ENCODE assay signal across 8 cellular contexts in the genomic region with DNA sequence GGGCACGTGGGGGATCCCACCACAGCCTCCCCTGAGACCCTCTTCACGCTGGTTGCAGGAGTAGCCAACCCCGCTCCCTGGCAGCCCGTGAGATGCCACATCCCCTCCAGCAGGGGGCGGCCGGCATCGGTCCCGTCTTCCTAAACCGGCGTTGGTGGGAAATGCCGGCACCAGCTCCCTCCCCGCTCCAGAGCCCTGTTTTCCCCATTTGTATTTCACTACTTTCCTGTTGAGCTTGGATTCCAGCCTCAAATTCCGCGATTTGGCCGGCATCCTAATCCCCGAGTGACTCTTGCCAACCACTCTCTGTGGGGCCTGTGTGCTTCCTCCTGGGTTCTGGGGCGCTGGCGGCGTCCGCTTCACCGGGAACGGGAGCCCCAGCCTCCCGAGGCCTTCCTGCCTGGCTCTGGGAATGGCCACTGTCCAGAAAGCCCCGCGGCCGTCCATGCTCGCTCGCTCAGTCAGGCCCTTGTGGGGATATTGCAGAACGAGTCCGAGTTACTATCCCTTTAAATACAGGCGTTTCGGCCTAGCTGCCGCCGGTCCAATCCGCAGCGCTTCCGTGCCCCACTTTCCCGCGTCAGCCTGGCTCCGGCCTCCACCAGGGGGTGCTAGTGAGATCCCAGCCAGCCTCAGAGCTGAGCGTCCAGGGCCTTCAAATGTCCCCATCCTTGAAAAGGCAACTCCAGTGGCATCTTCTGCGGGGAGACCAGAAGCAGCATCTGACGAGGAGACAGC. TPM values are rescaled to one million over a fixed set of nuclear protein-coding genes. Genes with fewer than 3 reads are reported as not detected.
DNase-seq lines count a peak whose midpoint lies in the region; ATAC-seq and TF ChIP-seq lines count a peak whose summit lies in the region.

No MANE protein-coding gene starts in this region.

- H3K4me2 ChIP-seq in MM.1S (ENCODE audit: low read depth, low read length) (peak overlapping the region; percentile 82), SU-DHL-6 (ENCODE audit: low read depth, low read length, poor library complexity, severe bottlenecking) (peak overlapping the region; percentile 55), parathyroid adenoma (ENCODE audit: low read length) (peak overlapping the region; percentile 85)

- DNase-seq in GF-D8 (lab: John Stamatoyannopoulos, UW), result peak; percentile 19
- peak; percentile 69 for DNase-seq in HCEC 1CT
- DNase-seq in MM.1S, result peak; percentile 90
- DNase-seq in activated naive CD8-positive, alpha-beta T cell treated with anti-CD3 and anti-CD28 coated beads, Interleukin-2, amount 50 U/mL, for 24 hours, result peak; percentile 92
- peak; percentile 89 to 97 for DNase-seq in cardiac muscle cell (ENCODE audit: low read depth in 1 of 2, low spot score in 1 of 2)
- peak; percentile 93 to 98 for DNase-seq in tibial artery

- ATAC-seq in activated naive CD8-positive, alpha-beta T cell treated with anti-CD3 and anti-CD28 coated beads, Interleukin-2, amount 50 U/mL, for 24 hours, result peak; percentile 97

- intact Hi-C loops in tibial artery (cut with DNase I; ENCODE audit: low total_unique reads), result loop anchor here (5.0 to 10.0 kb wide), 3 partner anchors 32 to 252 kb away; partner anchors contain the start of genes ASB7 and LINS1

- H3K9ac ChIP-seq in MM.1S (ENCODE audit: low read length), result peak overlapping the region; percentile 91
- peak overlapping the region; percentile 50 for H3K9ac ChIP-seq in SU-DHL-6 (ENCODE audit: low read length)
- no peak overlapping the region for H3K9ac ChIP-seq in parathyroid adenoma

- H3F3A ChIP-seq in MM.1S (ENCODE audit: insufficient read depth, low read length) (no peaks in the 10 kb centered on the region), SU-DHL-6 (ENCODE audit: insufficient read depth) (no peaks in the 10 kb centered on the region)

- H3K4me1 ChIP-seq in MM.1S (ENCODE audit: low read length) (peaks cover 5% of the 10 kb centered on the region; the same call in 1 of the 2 replicates), cardiac muscle cell (ENCODE audit: low read depth) (peaks cover 4% of the 10 kb centered on the region), parathyroid adenoma (no peaks in the 10 kb centered on the region), tibial artery (peaks cover 0 to 16% (median 9%) of the 10 kb centered on the region in 4 donors)

- H3K9me2 ChIP-seq in MM.1S (replicated peaks; ENCODE audit: insufficient read depth, low read length), result no peaks in the 10 kb centered on the region
- H3K9me2 ChIP-seq in SU-DHL-6 (replicated peaks; ENCODE audit: insufficient read depth, low read length), result no peaks in the 10 kb centered on the region

- H3K36me3 Mint-ChIP-seq in activated naive CD8-positive, alpha-beta T cell treated with anti-CD3 and anti-CD28 coated beads, Interleukin-2, amount 50 U/mL, for 24 hours (ENCODE audit: low read depth), result no peaks in the 10 kb centered on the region

- H3K4me3 ChIP-seq in MM.1S (ENCODE audit: low read length), result peak overlapping the region; percentile 92
- H3K4me3 ChIP-seq in SU-DHL-6 (ENCODE audit: insufficient read depth, low read length, poor library complexity, severe bottlenecking), result peak overlapping the region; percentile 40
- H3K4me3 ChIP-seq in cardiac muscle cell, result peak overlapping the region; percentile 47
- H3K4me3 ChIP-seq in parathyroid adenoma (ENCODE audit: low read depth, low read length), result peak overlapping the region; percentile 89
- peak overlapping the region; percentile 70 to 73 for H3K4me3 ChIP-seq in tibial artery

- no peaks in the 10 kb centered on the region for H3K79me2 ChIP-seq in MM.1S (ENCODE audit: low read length)
- H3K79me2 ChIP-seq in SU-DHL-6 (ENCODE audit: insufficient read depth, low read length), result no peaks in the 10 kb centered on the region
- no peaks in the 10 kb centered on the region for H3K79me2 ChIP-seq in parathyroid adenoma

- H3K4me1 Mint-ChIP-seq in activated naive CD8-positive, alpha-beta T cell treated with anti-CD3 and anti-CD28 coated beads, Interleukin-2, amount 50 U/mL, for 24 hours, result peaks cover 11% of the 10 kb centered on the region

- H4K20me1 ChIP-seq in MM.1S (ENCODE audit: insufficient read depth, low read length) (no peaks in the 10 kb centered on the region), SU-DHL-6 (ENCODE audit: low read depth, low read length) (no peaks in the 10 kb centered on the region)

- TF ChIP-seq CTCF in MM.1S (IDR thresholded peaks at IDR 0.05; ENCODE audit: low read length) (peak; percentile 79), SU-DHL-6 (IDR thresholded peaks at IDR 0.05; ENCODE audit: insufficient read depth, low read length, poor library complexity, severe bottlenecking) (peak; percentile 33), cardiac muscle cell (IDR thresholded peaks at IDR 0.05; ENCODE audit: low read depth, low read length) (peak; percentile 98), parathyroid adenoma (IDR thresholded peaks at IDR 0.05) (peak; percentile 80), tibial artery (IDR thresholded peaks at IDR 0.05) (peak; percentile 85 to 95)

- H3K27ac Mint-ChIP-seq in activated naive CD8-positive, alpha-beta T cell treated with anti-CD3 and anti-CD28 coated beads, Interleukin-2, amount 50 U/mL, for 24 hours, result peak overlapping the region; percentile 83

- H2AFZ ChIP-seq in MM.1S (ENCODE audit: low read length) (peak overlapping the region; percentile 100), SU-DHL-6 (ENCODE audit: low read depth, low read length, severe bottlenecking) (peak overlapping the region; percentile 88), parathyroid adenoma (peak overlapping the region; percentile 99)

- H3K27ac ChIP-seq in MM.1S (ENCODE audit: low read length), result peak overlapping the region; percentile 53; the same call in 1 of the 2 replicates
- no peak overlapping the region for H3K27ac ChIP-seq in SU-DHL-6 (ENCODE audit: low read depth, low read length)
- H3K27ac ChIP-seq in cardiac muscle cell, result peak overlapping the region; percentile 59
- peak overlapping the region; percentile 82 for H3K27ac ChIP-seq in parathyroid adenoma
- H3K27ac ChIP-seq in tibial artery, result peak overlapping the region; percentile 94 to 99

- H3K4me3 Mint-ChIP-seq in activated naive CD8-positive, alpha-beta T cell treated with anti-CD3 and anti-CD28 coated beads, Interleukin-2, amount 50 U/mL, for 24 hours, result peak overlapping the region; percentile 85

- H3K9me3 ChIP-seq in MM.1S (replicated peaks; ENCODE audit: insufficient read depth, low read length) (no peaks in the 10 kb centered on the region), SU-DHL-6 (ENCODE audit: insufficient read depth, low read length) (no peaks in the 10 kb centered on the region), cardiac muscle cell (ENCODE audit: low read depth) (no peaks in the 10 kb centered on the region), parathyroid adenoma (ENCODE audit: control insufficient read depth, low read length) (no peaks in the 10 kb centered on the region), tibial artery (no peaks in the 10 kb centered on the region)

- H3K27me3 ChIP-seq in MM.1S (replicated peaks; ENCODE audit: insufficient read depth, low read length) (no peaks in the 10 kb centered on the region), SU-DHL-6 (ENCODE audit: low read length) (no peaks in the 10 kb centered on the region), cardiac muscle cell (peaks cover 1% of the 10 kb centered on the region), parathyroid adenoma (ENCODE audit: control insufficient read depth, insufficient read depth, low read length) (no peaks in the 10 kb centered on the region), tibial artery (peaks cover 0 to 6% of the 10 kb centered on the region in 2 donors)

- H3K9me3 Mint-ChIP-seq in activated naive CD8-positive, alpha-beta T cell treated with anti-CD3 and anti-CD28 coated beads, Interleukin-2, amount 50 U/mL, for 24 hours, result no peaks in the 10 kb centered on the region

- H3K36me3 ChIP-seq in MM.1S (replicated peaks; ENCODE audit: insufficient read depth, low read length) (no peaks in the 10 kb centered on the region), SU-DHL-6 (ENCODE audit: low read length) (no peaks in the 10 kb centered on the region), cardiac muscle cell (no peaks in the 10 kb centered on the region), parathyroid adenoma (ENCODE audit: control insufficient read depth, insufficient read depth, low read length) (no peaks in the 10 kb centered on the region), tibial artery (no peaks in the 10 kb centered on the region)

- H3K27me3 Mint-ChIP-seq in activated naive CD8-positive, alpha-beta T cell treated with anti-CD3 and anti-CD28 coated beads, Interleukin-2, amount 50 U/mL, for 24 hours, result peaks cover 3% of the 10 kb centered on the region

RNA-seq across cellular contexts. Expression of gene ADAMTS17, which starts 8.1 kb away (rescaled TPM):
- 0.69 and 5.5 TPM in 2 replicates for total RNA-seq in cardiac muscle cell
- 0.09 and 3.3 TPM in 2 replicates for polyA plus RNA-seq in cardiac muscle cell

Comparison
In these comparisons a context has a peak if more than half of its experiments do, and no peak if none do; other contexts are left out.
1. DNase-seq: peak in every context shown above with its lines; median percentile 96 in tibial artery; 93 in cardiac muscle cell; 92 in activated naive CD8-positive, alpha-beta T cell treated with anti-CD3 and anti-CD28 coated beads, Interleukin-2, amount 50 U/mL, for 24 hours; 90 in MM.1S; 69 in HCEC 1CT; 19 in GF-D8.
2. H3K4me3 ChIP-seq: peak in every context shown above with its lines; median percentile 92 in MM.1S; 89 in parathyroid adenoma; 72 in tibial artery; 47 in cardiac muscle cell; 40 in SU-DHL-6.
3. CTCF ChIP-seq: peak in every context shown above with its lines; median percentile 98 in cardiac muscle cell; 90 in tibial artery; 80 in parathyroid adenoma; 79 in MM.1S; 33 in SU-DHL-6.